Comparison of ENCODE assay signal across 7 cellular contexts in the genomic region with DNA sequence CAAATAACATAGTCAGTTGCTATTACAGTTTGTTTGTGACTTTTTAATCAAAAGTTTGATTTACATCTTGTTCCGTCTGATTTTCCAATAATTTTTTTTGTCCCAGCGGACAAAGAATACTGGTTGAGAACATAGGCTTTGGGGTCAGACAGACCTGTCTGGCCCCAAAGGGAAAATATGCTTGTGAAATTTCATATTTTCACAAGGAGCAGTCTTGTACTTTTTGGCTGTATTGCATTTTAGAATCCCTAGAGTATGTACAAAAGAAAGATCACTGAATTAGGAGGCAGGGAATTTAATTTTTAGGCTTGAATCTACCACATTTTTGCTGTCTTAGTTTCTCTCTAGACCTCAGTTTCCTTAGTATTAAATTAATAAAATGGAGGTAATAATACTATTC.
"Had no signal": no experiment of that assay in that cellular context is flagged by ENCODE, and none has a peak within 500 bp of the region (broad histone marks: within the 10 kb centered on the region; RNA-seq: fewer than 3 reads in every experiment).

No MANE protein-coding gene starts in this region.

- ATAC-seq: HCT116, K562 had no signal

- DNase-seq: GM23248, GOT3, H7, HFFc6, IMR-90 had no signal
